In genomic region chr2:205850172-205850571, GRCh38 we compare ENCODE assay signal across 19 cellular contexts.
"Had no signal": no experiment of that assay in that cellular context is flagged by ENCODE, and none has a peak within 500 bp of the region (broad histone marks: within the 10 kb centered on the region; RNA-seq: fewer than 3 reads in every experiment).

No MANE protein-coding gene starts in this region.

- H3K4me2 ChIP-seq: SK-N-SH had no signal

- H3K27me3 ChIP-seq: MG63 had no signal

- H3K9me3 ChIP-seq: MG63, SK-N-SH had no signal

- H3K27ac ChIP-seq: RWPE1 had no signal

- DNase-seq: Karpas-422, KBM-7, MG63, NCI-H1092 treated with DMSO at 0.1 percent for 48 hours, NCI-H1436, NCI-H187, NCI-H2029, NCI-H2081 treated with DMSO at 0.1 percent for 48 hours, NCI-H2171, NCI-H226, NCI-H446, NCI-H510A, NCI-H524 treated with DMSO at 0.1 percent for 48 hours, NCI-H69, NCI-H774, SHP77, SK-N-SH, SW 1271 had no signal

- H3K36me3 ChIP-seq: MG63 had no signal

- H3K4me3 ChIP-seq: MG63 had no signal

- H3K9ac ChIP-seq: SK-N-SH had no signal
